In the genomic region with DNA sequence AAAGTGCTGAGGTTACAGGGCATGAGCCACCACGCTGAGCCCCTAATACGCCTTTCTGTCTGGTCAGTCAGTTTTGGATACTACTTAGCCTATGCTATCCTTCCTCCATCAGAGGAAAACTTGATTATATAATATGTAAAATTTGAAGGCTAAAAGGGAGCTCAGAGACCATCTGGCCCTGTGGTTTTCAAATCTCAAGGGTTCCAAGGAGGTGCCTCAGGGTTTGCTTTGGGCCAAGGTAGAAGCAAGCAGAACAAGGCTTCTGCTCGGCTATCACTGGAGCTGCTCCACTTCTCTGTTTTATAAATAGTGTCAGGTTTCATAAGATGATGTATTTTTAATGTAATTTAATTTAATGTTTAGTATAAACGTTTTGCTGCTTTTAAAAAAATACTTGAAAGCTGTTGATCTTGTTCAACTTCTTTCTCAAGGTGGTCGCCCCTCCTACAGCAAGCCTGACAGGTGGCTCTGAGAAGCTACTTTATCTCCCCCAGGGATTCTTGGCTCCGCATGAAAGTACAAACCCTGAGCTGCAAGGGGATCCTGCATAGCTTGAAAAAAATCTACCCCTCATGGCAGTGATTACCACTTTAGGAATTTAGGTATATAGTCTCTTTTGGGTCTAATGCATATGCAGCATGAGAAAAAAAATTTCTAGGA, we compare ENCODE assay signal across 1 cellular context.
TF ChIP-seq lines count a peak whose summit lies in the region.

No MANE protein-coding gene starts in this region.

TF ChIP-seq in WTC11, 78 proteins besides CTCF, POLR2A, EP300 and RAD21 (continued from another document):
- TF ChIP-seq, protein P1, sequence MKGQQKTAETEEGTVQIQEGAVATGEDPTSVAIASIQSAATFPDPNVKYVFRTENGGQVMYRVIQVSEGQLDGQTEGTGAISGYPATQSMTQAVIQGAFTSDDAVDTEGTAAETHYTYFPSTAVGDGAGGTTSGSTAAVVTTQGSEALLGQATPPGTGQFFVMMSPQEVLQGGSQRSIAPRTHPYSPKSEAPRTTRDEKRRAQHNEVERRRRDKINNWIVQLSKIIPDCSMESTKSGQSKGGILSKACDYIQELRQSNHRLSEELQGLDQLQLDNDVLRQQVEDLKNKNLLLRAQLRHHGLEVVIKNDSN (CRISPR knock-in tag; IDR thresholded peaks at IDR 0.05), result no peak
- TF ChIP-seq, protein P2, sequence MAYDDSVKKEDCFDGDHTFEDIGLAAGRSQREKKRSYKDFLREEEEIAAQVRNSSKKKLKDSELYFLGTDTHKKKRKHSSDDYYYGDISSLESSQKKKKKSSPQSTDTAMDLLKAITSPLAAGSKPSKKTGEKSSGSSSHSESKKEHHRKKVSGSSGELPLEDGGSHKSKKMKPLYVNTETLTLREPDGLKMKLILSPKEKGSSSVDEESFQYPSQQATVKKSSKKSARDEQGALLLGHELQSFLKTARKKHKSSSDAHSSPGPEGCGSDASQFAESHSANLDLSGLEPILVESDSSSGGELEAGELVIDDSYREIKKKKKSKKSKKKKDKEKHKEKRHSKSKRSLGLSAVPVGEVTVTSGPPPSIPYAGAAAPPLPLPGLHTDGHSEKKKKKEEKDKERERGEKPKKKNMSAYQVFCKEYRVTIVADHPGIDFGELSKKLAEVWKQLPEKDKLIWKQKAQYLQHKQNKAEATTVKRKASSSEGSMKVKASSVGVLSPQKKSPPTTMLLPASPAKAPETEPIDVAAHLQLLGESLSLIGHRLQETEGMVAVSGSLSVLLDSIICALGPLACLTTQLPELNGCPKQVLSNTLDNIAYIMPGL (CRISPR knock-in tag; IDR thresholded peaks at IDR 0.05), result no peak
